4 cellular contexts compared by ENCODE assay signal in the genomic region with DNA sequence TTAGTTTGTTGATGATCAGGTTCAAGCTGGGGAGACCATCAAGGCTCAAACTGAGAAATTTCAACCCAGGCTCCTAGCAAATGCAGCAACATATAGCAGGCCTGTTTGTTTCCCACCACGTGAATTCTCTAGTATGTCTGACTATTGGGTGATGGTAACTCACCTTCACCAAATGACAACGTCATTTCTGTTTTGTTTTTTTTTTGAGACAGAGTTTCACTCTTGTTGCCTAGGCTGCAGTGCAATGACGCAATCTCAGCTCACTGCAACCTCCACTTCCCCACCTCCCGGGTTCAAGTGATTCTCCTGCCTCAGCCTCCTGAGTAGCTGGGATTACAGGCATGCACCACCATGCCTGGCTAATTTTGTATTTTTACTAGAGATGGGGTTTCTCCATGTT. TPM values are rescaled to one million over a fixed set of nuclear protein-coding genes. Genes with fewer than 3 reads are reported as not detected.
"Had no signal": no experiment of that assay in that cellular context is flagged by ENCODE, and none has a peak within 500 bp of the region (broad histone marks: within the 10 kb centered on the region; RNA-seq: fewer than 3 reads in every experiment).

No MANE protein-coding gene starts in this region.

RNA-seq across cellular contexts. Expression of a gene that starts 10.5 kb away (rescaled TPM):
- polyA plus RNA-seq: naive thymus-derived CD4-positive, alpha-beta T cell had no signal

RNA-seq across cellular contexts. Expression of a gene that starts 39.6 kb away (rescaled TPM):
- total RNA-seq: dermis blood vessel endothelial cell, mammary epithelial cell had no signal
- polyA plus RNA-seq: naive thymus-derived CD4-positive, alpha-beta T cell; neural cell had no signal
